19 cellular contexts compared by ENCODE assay signal in the genomic region with DNA sequence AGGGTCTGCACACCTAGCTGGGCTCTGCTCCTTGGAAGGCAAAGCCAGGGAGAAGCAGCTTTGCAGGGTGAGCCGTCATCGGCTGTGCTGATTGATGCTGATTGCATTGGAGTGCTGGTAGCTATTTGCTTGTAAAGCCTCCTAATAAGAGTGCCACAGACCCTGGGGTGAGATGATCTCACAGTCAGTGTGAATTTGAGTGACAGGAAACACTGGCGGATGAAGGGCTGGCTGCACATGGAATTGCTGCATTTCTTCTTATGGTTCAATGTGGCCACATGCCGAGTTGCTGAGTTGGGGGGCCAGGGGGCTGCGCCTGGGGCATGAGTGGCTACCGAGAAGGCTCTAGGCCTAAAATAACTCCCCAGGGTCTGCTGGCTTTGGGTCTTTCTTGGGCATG.
DNase-seq lines count a peak whose midpoint lies in the region; ATAC-seq and TF ChIP-seq lines count a peak whose summit lies in the region.
"Had no signal": no experiment of that assay in that cellular context is flagged by ENCODE, and none has a peak within 500 bp of the region (broad histone marks: within the 10 kb centered on the region; RNA-seq: fewer than 3 reads in every experiment).

No MANE protein-coding gene starts in this region.

- H3K36me3 ChIP-seq in IMR-90 (ENCODE audit: control insufficient read depth, insufficient read depth, low read length) (no peaks in the 10 kb centered on the region), endodermal cell (ENCODE audit: control insufficient read depth, insufficient read depth, low read length) (no peaks in the 10 kb centered on the region), stomach (no peaks in the 10 kb centered on the region)
- H3K36me3 ChIP-seq: BE2C had no signal

- intact Hi-C loops in IMR-90 (cut with micrococcal nuclease) (no loop called here), stomach (cut with DNase I; ENCODE audit: low total_unique reads) (no loop called here)

- ATAC-seq in activated CD8-positive, alpha-beta memory T cell treated with anti-CD3 and anti-CD28 coated beads, Interleukin-2, amount 10 ng/mL, durations not matched to agents 7 days and 5 days: no peak
- ATAC-seq in IMR-90 (ENCODE audit: low read depth): no peak
- no peak for ATAC-seq in HG03457 (IDR thresholded peaks at IDR 0.05; ENCODE audit: unreplicated experiment)
- ATAC-seq in GM18909 (IDR thresholded peaks at IDR 0.05; ENCODE audit: poor library complexity, unreplicated experiment): no peak
- ATAC-seq: A549; CD8-positive, alpha-beta T cell; K562 had no signal

- H2AFZ ChIP-seq in IMR-90 (replicated peaks; ENCODE audit: low read length, poor library complexity): peak overlapping the region; percentile 11

- no peak overlapping the region for H3K27ac Mint-ChIP-seq in activated CD8-positive, alpha-beta memory T cell treated with anti-CD3 and anti-CD28 coated beads, Interleukin-2, amount 10 ng/mL, durations not matched to agents 7 days and 5 days
- no peak overlapping the region for H3K27ac Mint-ChIP-seq in endodermal cell
- H3K27ac Mint-ChIP-seq: CD8-positive, alpha-beta T cell had no signal

- H4K5ac ChIP-seq in IMR-90 (ENCODE audit: low read depth, low read length): no peak overlapping the region

- no peak overlapping the region for H3K4me2 ChIP-seq in IMR-90 (ENCODE audit: low read depth, low read length)
- H3K4me2 ChIP-seq: A549 had no signal

- in situ Hi-C loops in IMR-90 (cut with MboI; ENCODE audit: low sequenced_read_pairs) (no loop called here), G401 (cut with HindIII; ENCODE audit: low sequenced_read_pairs) (no loop called here)

- no peaks in the 10 kb centered on the region for H3K27me3 Mint-ChIP-seq in activated CD8-positive, alpha-beta memory T cell treated with anti-CD3 and anti-CD28 coated beads, Interleukin-2, amount 10 ng/mL, durations not matched to agents 7 days and 5 days
- H3K27me3 Mint-ChIP-seq in endodermal cell (ENCODE audit: insufficient read depth): peaks cover 13% of the 10 kb centered on the region

- H3K27me3 ChIP-seq in IMR-90 (ENCODE audit: control insufficient read depth, insufficient read depth, low read length) (no peaks in the 10 kb centered on the region; the same call in 1 of the 2 replicates), endodermal cell (ENCODE audit: control insufficient read depth, insufficient read depth, low read length, poor library complexity, severe bottlenecking) (no peaks in the 10 kb centered on the region), stomach (peaks cover 0 to 22% (median 0%) of the 10 kb centered on the region in 3 donors)

- TF ChIP-seq RAD21 in IMR-90 (IDR thresholded peaks at IDR 0.05; ENCODE audit: low read length): no peak

- no peaks in the 10 kb centered on the region for H3K79me1 ChIP-seq in IMR-90 (ENCODE audit: low read depth in 1 of 2, low read length in 2 of 2)

- no peak overlapping the region for H2BK15ac ChIP-seq in IMR-90 (ENCODE audit: low read depth, low read length)

- no peak overlapping the region for H3K4ac ChIP-seq in IMR-90 (ENCODE audit: low read depth, low read length)

- TF ChIP-seq POLR2A in IMR-90 (IDR thresholded peaks at IDR 0.05; ENCODE audit: low read depth, low read length): no peak
- TF ChIP-seq POLR2A in stomach (IDR thresholded peaks at IDR 0.05): no peak

- H3K9me3 Mint-ChIP-seq in activated CD8-positive, alpha-beta memory T cell treated with anti-CD3 and anti-CD28 coated beads, Interleukin-2, amount 10 ng/mL, durations not matched to agents 7 days and 5 days (ENCODE audit: low read depth): no peaks in the 10 kb centered on the region
- no peaks in the 10 kb centered on the region for H3K9me3 Mint-ChIP-seq in endodermal cell
- H3K9me3 Mint-ChIP-seq: CD8-positive, alpha-beta T cell had no signal

- H3K4me1 Mint-ChIP-seq in activated CD8-positive, alpha-beta memory T cell treated with anti-CD3 and anti-CD28 coated beads, Interleukin-2, amount 10 ng/mL, durations not matched to agents 7 days and 5 days: no peaks in the 10 kb centered on the region
- peaks cover 26% of the 10 kb centered on the region for H3K4me1 Mint-ChIP-seq in endodermal cell

- peak; percentile 37 for DNase-seq in activated CD8-positive, alpha-beta memory T cell treated with anti-CD3 and anti-CD28 coated beads, Interleukin-2, amount 50 U/mL, for 48 hours
- DNase-seq in activated CD8-positive, alpha-beta memory T cell treated with anti-CD3 and anti-CD28 coated beads, Interleukin-2, amount 10 ng/mL, durations not matched to agents 7 days and 5 days: no peak
- DNase-seq in IMR-90 (no peak), endodermal cell (peak; percentile 35), stomach (peak; percentile 11), G401 (ENCODE audit: low spot score) (no peak)
- DNase-seq: BE2C; CD8-positive, alpha-beta T cell; COR-L47; DMS153; DMS79 treated with DMSO at 0.1 percent for 48 hours; EL; GF-D8 had no signal

- no peak overlapping the region for H2BK120ac ChIP-seq in IMR-90 (ENCODE audit: low read depth, low read length)

- TF ChIP-seq CTCF in IMR-90 (conservative IDR thresholded peaks at IDR 0.05; ENCODE audit: low read depth, low read length) (no peak), endodermal cell (conservative IDR thresholded peaks at IDR 0.05) (no peak), stomach (IDR thresholded peaks at IDR 0.05) (no peak)

- H3K23ac ChIP-seq in IMR-90 (ENCODE audit: low read depth, low read length): no peak overlapping the region

- POLR2A ChIA-PET in IMR-90 (lab: Charles Lee; ENCODE audit: unreplicated experiment): no interaction called here

- no peak overlapping the region for H3K4me3 Mint-ChIP-seq in activated CD8-positive, alpha-beta memory T cell treated with anti-CD3 and anti-CD28 coated beads, Interleukin-2, amount 10 ng/mL, durations not matched to agents 7 days and 5 days
- no peak overlapping the region for H3K4me3 Mint-ChIP-seq in endodermal cell
- H3K4me3 Mint-ChIP-seq: CD8-positive, alpha-beta T cell had no signal

- no peak overlapping the region for H3K27ac ChIP-seq in IMR-90 (ENCODE audit: insufficient read depth, low read length)
- no peak overlapping the region for H3K27ac ChIP-seq in endodermal cell (ENCODE audit: low read depth, low read length)
- H3K27ac ChIP-seq in stomach: no peak overlapping the region
- H3K27ac ChIP-seq: A549, C4-2B, HL-60 had no signal

- H4K20me1 ChIP-seq in IMR-90 (ENCODE audit: insufficient read depth, low read length): no peaks in the 10 kb centered on the region; the same call in 1 of the 2 replicates

- H3K9ac ChIP-seq in IMR-90 (ENCODE audit: low read depth, low read length) (no peak overlapping the region), endodermal cell (ENCODE audit: extremely low read depth, low read length, poor library complexity, severe bottlenecking) (no peak overlapping the region)

- H2BK5ac ChIP-seq in IMR-90 (ENCODE audit: low read depth, low read length, poor library complexity, severe bottlenecking): no peak overlapping the region

- TF ChIP-seq EP300 in stomach (IDR thresholded peaks at IDR 0.05): no peak

- H3K56ac ChIP-seq in IMR-90 (ENCODE audit: extremely low read depth, insufficient read depth, low read length): no peak overlapping the region

- H3K4me1 ChIP-seq in IMR-90 (ENCODE audit: control insufficient read depth, insufficient read depth, low read length): no peaks in the 10 kb centered on the region
- peaks cover 7% of the 10 kb centered on the region for H3K4me1 ChIP-seq in endodermal cell (ENCODE audit: control insufficient read depth, insufficient read depth, low read length)
- H3K4me1 ChIP-seq in stomach: no peaks in the 10 kb centered on the region
- H3K4me1 ChIP-seq: A549, BE2C had no signal

- H4K8ac ChIP-seq in IMR-90 (ENCODE audit: low read depth in 2 of 2, low read length in 2 of 2): no peak overlapping the region

- BruUV-seq in IMR-90 (replicated peaks; lab: Mats Ljungman, UMichigan): no TSS peak

- H2BK20ac ChIP-seq in IMR-90 (ENCODE audit: low read depth, low read length): no peak overlapping the region

- dilution Hi-C loops in IMR-90 (cut with HindIII; ENCODE audit: low sequenced_read_pairs, unreplicated experiment): no loop called here

- H3K36me3 Mint-ChIP-seq in activated CD8-positive, alpha-beta memory T cell treated with anti-CD3 and anti-CD28 coated beads, Interleukin-2, amount 10 ng/mL, durations not matched to agents 7 days and 5 days: no peaks in the 10 kb centered on the region
- no peaks in the 10 kb centered on the region for H3K36me3 Mint-ChIP-seq in endodermal cell (ENCODE audit: low read depth)
- H3K36me3 Mint-ChIP-seq: CD8-positive, alpha-beta T cell had no signal

- no peak overlapping the region for H2AK9ac ChIP-seq in IMR-90 (replicated peaks; ENCODE audit: low read depth, low read length, poor library complexity)

- 20% methylated on average over 1 of the region's 6 CpGs; no CpG with 5 or more reads in 1 of the 2 experiments for WGBS in IMR-90 (ENCODE audit: extremely low coverage in 2 of 2, insufficient read length in 1 of 2), 2 experiments
- 66 to 88% methylated on average over 6 of the region's 6 CpGs for WGBS in endodermal cell (ENCODE audit: insufficient coverage in 1 of 2, insufficient read length in 1 of 2), 2 experiments
- WGBS in stomach, 5 donors: 54 to 80% (median 67%) methylated on average over 3 to 6 of the region's 6 CpGs

- H2AK5ac ChIP-seq in IMR-90 (ENCODE audit: low read depth, low read length): no peak overlapping the region

- CTCF ChIA-PET in activated CD8-positive, alpha-beta memory T cell treated with anti-CD3 and anti-CD28 coated beads, Interleukin-2, amount 10 ng/mL, durations not matched to agents 7 days and 5 days (lab: Charles Lee): no interaction called here
- CTCF ChIA-PET in IMR-90 (lab: Yijun Ruan, JAX): no interaction called here

- H3K14ac ChIP-seq in IMR-90 (replicated peaks; ENCODE audit: low read depth, low read length): no peak overlapping the region

- peaks cover 2% of the 10 kb centered on the region; the same call in 1 of the 2 replicates for H3K9me1 ChIP-seq in IMR-90 (ENCODE audit: insufficient read depth, low read length)

- H4K91ac ChIP-seq in IMR-90 (ENCODE audit: insufficient read depth, low read depth, low read length): no peak overlapping the region

- no peaks in the 10 kb centered on the region for H3K9me3 ChIP-seq in IMR-90 (ENCODE audit: control insufficient read depth, insufficient read depth, low read length)
- H3K9me3 ChIP-seq in endodermal cell (ENCODE audit: control insufficient read depth, low read length): no peaks in the 10 kb centered on the region
- H3K9me3 ChIP-seq in stomach: no peaks in the 10 kb centered on the region
- H3K9me3 ChIP-seq: A549, BE2C had no signal

- H3K18ac ChIP-seq in IMR-90 (ENCODE audit: low read depth, low read length): no peak overlapping the region

- no peak overlapping the region for H3K4me3 ChIP-seq in IMR-90 (ENCODE audit: insufficient read depth, low read depth, low read length)
- H3K4me3 ChIP-seq in endodermal cell (ENCODE audit: low read length): no peak overlapping the region
- no peak overlapping the region for H3K4me3 ChIP-seq in stomach
- H3K4me3 ChIP-seq: A549, K562 had no signal

TF ChIP-seq in IMR-90, 13 proteins besides CTCF, POLR2A, EP300 and RAD21 (continues in another document):
- TF ChIP-seq FOS (IDR thresholded peaks at IDR 0.05; ENCODE audit: low read depth, low read length) (no peak), SMC3 (IDR thresholded peaks at IDR 0.05; ENCODE audit: low read depth, low read length) (no peak), CEBPB (IDR thresholded peaks at IDR 0.05; ENCODE audit: low read depth, low read length) (no peak), CHD1 (IDR thresholded peaks at IDR 0.05; ENCODE audit: low read depth, low read length) (no peak), RFX5 (IDR thresholded peaks at IDR 0.05; ENCODE audit: low read depth, low read length) (no peak)

Comparison
In these comparisons a context has a peak if more than half of its experiments do, and no peak if none do; other contexts are left out.
1. DNase-seq: peak in activated CD8-positive, alpha-beta memory T cell treated with anti-CD3 and anti-CD28 coated beads, Interleukin-2, amount 50 U/mL, for 48 hours (single experiment), endodermal cell (single experiment) and stomach (single experiment); none in activated CD8-positive, alpha-beta memory T cell treated with anti-CD3 and anti-CD28 coated beads, Interleukin-2, amount 10 ng/mL, durations not matched to agents 7 days and 5 days (single experiment), IMR-90 (single experiment) and G401 (single experiment).